Comparison of ENCODE assay signal across 18 cellular contexts in the genomic region with DNA sequence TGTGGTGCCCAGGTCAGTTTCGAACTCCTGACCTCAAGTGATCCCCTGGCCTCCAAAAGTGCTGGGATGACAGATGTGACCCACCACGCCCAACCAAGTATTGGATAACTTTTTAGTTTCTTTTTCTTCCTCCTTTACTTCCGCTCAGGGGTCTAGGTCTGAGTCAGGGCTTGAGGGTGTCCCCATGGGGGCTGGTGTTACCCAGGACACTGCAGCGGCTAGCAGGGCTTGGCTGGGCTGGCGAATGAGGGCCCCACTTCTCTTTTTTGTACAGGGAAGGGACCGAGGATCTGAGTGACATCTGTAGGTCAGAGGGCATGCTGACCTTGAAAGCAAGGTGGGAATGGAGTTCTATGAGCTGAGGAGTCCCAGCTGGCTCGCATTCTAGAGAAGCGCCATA. TPM values are rescaled to one million over a fixed set of nuclear protein-coding genes. Genes with fewer than 3 reads are reported as not detected.
DNase-seq lines count a peak whose midpoint lies in the region; ATAC-seq and TF ChIP-seq lines count a peak whose summit lies in the region.
"Had no signal": no experiment of that assay in that cellular context is flagged by ENCODE, and none has a peak within 500 bp of the region (broad histone marks: within the 10 kb centered on the region; RNA-seq: fewer than 3 reads in every experiment).

No MANE protein-coding gene starts in this region.

- H3K27ac ChIP-seq in breast epithelium (peak overlapping the region; percentile 58 to 68), mammary epithelial cell (ENCODE audit: insufficient read depth, low read depth, low read length) (no peak overlapping the region), heart right ventricle (no peak overlapping the region)
- H3K27ac ChIP-seq: WERI-Rb-1 had no signal

- H2AFZ ChIP-seq in mammary epithelial cell (ENCODE audit: low read depth, low read length): no peak overlapping the region

- intact Hi-C loops in breast epithelium (cut with DNase I; ENCODE audit: low total_unique reads): no loop called here
- intact Hi-C loops in mammary epithelial cell (cut with micrococcal nuclease): no loop called here
- intact Hi-C loops in heart right ventricle (cut with DNase I): no loop called here

- H3K36me3 Mint-ChIP-seq in central memory CD8-positive, alpha-beta T cell (ENCODE audit: insufficient read depth): peaks cover 5% of the 10 kb centered on the region
- peaks cover 7% of the 10 kb centered on the region for H3K36me3 Mint-ChIP-seq in type B pancreatic cell
- H3K36me3 Mint-ChIP-seq: IgD-negative memory B cell had no signal

- H3K4me1 Mint-ChIP-seq in central memory CD8-positive, alpha-beta T cell: peaks cover 7% of the 10 kb centered on the region
- peaks cover 9% of the 10 kb centered on the region for H3K4me1 Mint-ChIP-seq in type B pancreatic cell (ENCODE audit: unreplicated experiment)

- H3K79me2 ChIP-seq in mammary epithelial cell (ENCODE audit: insufficient read depth, low read length): peaks cover 8% of the 10 kb centered on the region

- in situ Hi-C loops in mammary epithelial cell (cut with MboI; ENCODE audit: low sequenced_read_pairs in 2 of 2): no loop called here

- DNase-seq in breast epithelium (ENCODE audit: low spot score in 2 of 2): no peak
- DNase-seq in mammary epithelial cell: no peak
- peak; percentile 77 for DNase-seq in MV-4-11 (lab: John Stamatoyannopoulos, UW)
- DNase-seq in central memory CD8-positive, alpha-beta T cell (ENCODE audit: low spot score in 2 of 2): no peak
- no peak for DNase-seq in type B pancreatic cell (ENCODE audit: extremely low spot score, unreplicated experiment)
- no peak for DNase-seq in GM10266 (ENCODE audit: extremely low spot score)
- DNase-seq in heart right ventricle: no peak
- DNase-seq: activated CD4-positive, alpha-beta T cell treated with anti-CD3 and anti-CD28 coated beads, Interleukin-2, amount 50 U/mL, for 4 hours; activated gamma-delta T cell; activated T-cell treated with anti-CD3 and anti-CD28 coated beads for 4 hours; C1 segment of cervical spinal cord; GDM1; nucleus accumbens; PC-3; stimulated activated CD4-positive, alpha-beta T cell treated with anti-CD3 and anti-CD28 coated beads, Interleukin-4, amount 100 ng/mL, for 24 hours; WERI-Rb-1 had no signal

- no peak overlapping the region for H3K4me2 ChIP-seq in mammary epithelial cell (ENCODE audit: insufficient read depth, low read depth, low read length)

- H3K9me3 ChIP-seq in breast epithelium: no peaks in the 10 kb centered on the region
- H3K9me3 ChIP-seq in mammary epithelial cell (replicated peaks; ENCODE audit: insufficient read depth, low read length): no peaks in the 10 kb centered on the region
- H3K9me3 ChIP-seq in heart right ventricle: no peaks in the 10 kb centered on the region

- H3K27me3 ChIP-seq in breast epithelium (no peaks in the 10 kb centered on the region), mammary epithelial cell (ENCODE audit: insufficient read depth, low read length) (no peaks in the 10 kb centered on the region), heart right ventricle (no peaks in the 10 kb centered on the region)

- no peaks in the 10 kb centered on the region for H3K27me3 Mint-ChIP-seq in central memory CD8-positive, alpha-beta T cell
- H3K27me3 Mint-ChIP-seq in type B pancreatic cell: no peaks in the 10 kb centered on the region
- H3K27me3 Mint-ChIP-seq: IgD-negative memory B cell had no signal

- dilution Hi-C loops in mammary epithelial cell (cut with HindIII; ENCODE audit: low sequenced_read_pairs): no loop called here

- no peak for ATAC-seq in central memory CD8-positive, alpha-beta T cell (replicated peaks; ENCODE audit: extremely low read depth, poor library complexity, severe bottlenecking)
- ATAC-seq in GM18498 (IDR thresholded peaks at IDR 0.05; ENCODE audit: unreplicated experiment) (no peak), heart right ventricle (no peak)
- ATAC-seq: PC-3 had no signal

- H3K36me3 ChIP-seq in breast epithelium (no peaks in the 10 kb centered on the region), mammary epithelial cell (ENCODE audit: insufficient read depth, low read length) (no peaks in the 10 kb centered on the region), heart right ventricle (no peaks in the 10 kb centered on the region)
- H3K36me3 ChIP-seq: WERI-Rb-1 had no signal

- no TSS peak for BruUV-seq in mammary epithelial cell (replicated peaks; lab: Mats Ljungman, UMichigan)

- no peak for TF ChIP-seq POLR2A in breast epithelium (IDR thresholded peaks at IDR 0.05)

- H3K27ac Mint-ChIP-seq in central memory CD8-positive, alpha-beta T cell (ENCODE audit: low read depth): peak overlapping the region; percentile 46
- H3K27ac Mint-ChIP-seq in type B pancreatic cell: peak overlapping the region; percentile 75

- H3K4me3 Mint-ChIP-seq in central memory CD8-positive, alpha-beta T cell: no peak overlapping the region
- H3K4me3 Mint-ChIP-seq in type B pancreatic cell: no peak overlapping the region

- TF ChIP-seq CTCF in breast epithelium (IDR thresholded peaks at IDR 0.05) (no peak), mammary epithelial cell (conservative IDR thresholded peaks at IDR 0.05 in 1 of 2, IDR thresholded peaks at IDR 0.05 in 1 of 2; ENCODE audit: extremely low read depth in 1 of 2, insufficient read depth in 1 of 2, low read depth in 1 of 2, low read length in 2 of 2) (no peak), type B pancreatic cell (conservative IDR thresholded peaks at IDR 0.05) (no peak), GM10266 (IDR thresholded peaks at IDR 0.05; ENCODE audit: control insufficient read depth, insufficient read depth, low read depth, missing control alignments) (no peak), heart right ventricle (IDR thresholded peaks at IDR 0.05) (no peak)

- CTCF ChIA-PET in mammary epithelial cell (lab: Charles Lee; ENCODE audit: low non-redundant PET): no interaction called here

- no peaks in the 10 kb centered on the region for H3K9me3 Mint-ChIP-seq in central memory CD8-positive, alpha-beta T cell
- peaks cover 4% of the 10 kb centered on the region for H3K9me3 Mint-ChIP-seq in type B pancreatic cell
- H3K9me3 Mint-ChIP-seq: IgD-negative memory B cell had no signal

- 84% methylated on average over 7 of the region's 8 CpGs for WGBS in mammary epithelial cell (ENCODE audit: low coverage, missing lambda C conversion rate)
- WGBS in heart right ventricle, 2 donors: 83 to 84% methylated on average over 8 of the region's 8 CpGs

- no peak overlapping the region for H3K4me3 ChIP-seq in breast epithelium
- H3K4me3 ChIP-seq in mammary epithelial cell (replicated peaks in 1 of 3; ENCODE audit: insufficient read depth in 1 of 3, low read depth in 2 of 3, low read length in 3 of 3): no peak overlapping the region
- H3K4me3 ChIP-seq in heart right ventricle: no peak overlapping the region

- no peak overlapping the region for H3K9ac ChIP-seq in mammary epithelial cell (ENCODE audit: insufficient read depth, low read length)

- no peaks in the 10 kb centered on the region for H4K20me1 ChIP-seq in mammary epithelial cell (ENCODE audit: insufficient read depth, low read length)

- H3K4me1 ChIP-seq in breast epithelium (no peaks in the 10 kb centered on the region), mammary epithelial cell (ENCODE audit: insufficient read depth, low read length) (no peaks in the 10 kb centered on the region), heart right ventricle (peaks cover 0 to 9% (median 0%) of the 10 kb centered on the region in 9 donors)

RNA-seq across cellular contexts. Expression of a gene that starts 24.9 kb away (rescaled TPM):
- total RNA-seq in breast epithelium: 10 to 100 TPM; 22.0 to 44.6 (median 24.5) TPM
- 10 to 100 TPM; 14.2 to 30.4 TPM for total RNA-seq in mammary epithelial cell
- polyA plus RNA-seq in mammary epithelial cell: 7.3 TPM
- polyA minus RNA-seq in mammary epithelial cell: 74.8 TPM
- 43.4 and 52.1 TPM in 2 replicates for total RNA-seq in type B pancreatic cell (ENCODE audit: low replicate concordance)
- total RNA-seq in heart right ventricle: 10 to 100 TPM; 16.6 to 40.3 (median 30.4) TPM
- 10 to 100 TPM; 22.7 to 28.5 TPM for polyA plus RNA-seq in heart right ventricle

RNA-seq across cellular contexts. Expression of a gene that starts 48.7 kb away (rescaled TPM):
- 10 to 100 TPM; 19.4 to 30.5 (median 28.7) TPM for total RNA-seq in breast epithelium
- total RNA-seq in mammary epithelial cell: 10 to 100 TPM; 19.2 to 26.6 TPM
- 14.5 TPM for polyA plus RNA-seq in mammary epithelial cell
- polyA minus RNA-seq in mammary epithelial cell: 10.2 TPM
- 21.5 and 22.1 TPM in 2 replicates for total RNA-seq in type B pancreatic cell (ENCODE audit: low replicate concordance)
- 10 to 100 TPM in 7 of 10 donors, 1 to 10 TPM in 3; 7.0 to 17.4 (median 11.6) TPM for total RNA-seq in heart right ventricle
- polyA plus RNA-seq in heart right ventricle: 10 to 100 TPM in 1 of 2 donors, 1 to 10 TPM in 1; 9.3 to 26.0 TPM

RNA-seq across cellular contexts. Expression of a gene that starts 53.4 kb away (rescaled TPM):
- total RNA-seq in breast epithelium (100 to 1,000 TPM in 1 of 3 donors, 10 to 100 TPM in 2; 46.5 to 118 (median 78.0) TPM), mammary epithelial cell (10 to 100 TPM; 64.7 to 74.4 TPM), type B pancreatic cell (ENCODE audit: low replicate concordance) (72.8 and 166 TPM in 2 replicates), heart right ventricle (10 to 100 TPM; 57.8 to 97.0 (median 75.4) TPM)
- polyA plus RNA-seq in mammary epithelial cell (88.6 TPM), heart right ventricle (10 to 100 TPM; 48.1 to 97.2 TPM)
- 35.0 TPM for polyA minus RNA-seq in mammary epithelial cell

Comparison
In these comparisons a context has a peak if more than half of its experiments do, and no peak if none do; other contexts are left out.
1. H3K27ac ChIP-seq: peak in breast epithelium (2 of 2); none in mammary epithelial cell (single experiment) and heart right ventricle (0 of 10).